In the genomic region with DNA sequence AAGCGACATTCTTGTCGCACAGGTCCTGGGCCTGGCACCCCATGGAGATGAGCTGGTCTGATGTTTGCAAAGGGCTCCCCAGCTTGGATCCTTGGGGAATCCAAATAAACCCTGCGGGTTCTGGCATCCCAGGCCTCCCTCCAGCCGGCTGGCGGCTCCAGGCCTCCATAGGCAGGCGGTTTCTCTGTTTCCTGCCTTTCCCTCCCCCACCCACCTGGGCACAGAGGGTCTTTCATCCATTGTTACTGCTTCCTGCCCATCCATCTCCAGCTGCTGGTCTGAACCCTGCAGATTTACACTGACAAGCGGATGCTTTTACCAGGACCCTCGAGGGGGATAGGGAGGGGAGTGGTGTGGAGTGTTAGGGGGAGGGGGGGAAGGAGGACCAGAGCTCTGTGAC, we compare ENCODE assay signal across 12 cellular contexts. TPM values are rescaled to one million over a fixed set of nuclear protein-coding genes. Genes with fewer than 3 reads are reported as not detected.
DNase-seq lines count a peak whose midpoint lies in the region; TF ChIP-seq lines count a peak whose summit lies in the region.
"Had no signal": no experiment of that assay in that cellular context is flagged by ENCODE, and none has a peak within 500 bp of the region (broad histone marks: within the 10 kb centered on the region; RNA-seq: fewer than 3 reads in every experiment).

No MANE protein-coding gene starts in this region.

- TF ChIP-seq CTCF in endodermal cell (conservative IDR thresholded peaks at IDR 0.05) (no peak), lower leg skin (IDR thresholded peaks at IDR 0.05) (no peak)

- no peaks in the 10 kb centered on the region for H3K27me3 Mint-ChIP-seq in endodermal cell (ENCODE audit: insufficient read depth)

- no peak overlapping the region for H3K4me3 Mint-ChIP-seq in endodermal cell

- no peaks in the 10 kb centered on the region for H3K9me3 ChIP-seq in HUES48 (ENCODE audit: control insufficient read depth, insufficient read depth, low read length)
- H3K9me3 ChIP-seq in endodermal cell (ENCODE audit: control insufficient read depth, low read length): no peaks in the 10 kb centered on the region
- H3K9me3 ChIP-seq: body of pancreas, esophagus squamous epithelium, pancreas had no signal

- H3K9ac ChIP-seq in HUES48 (ENCODE audit: low read depth, low read length) (no peak overlapping the region), endodermal cell (ENCODE audit: extremely low read depth, low read length, poor library complexity, severe bottlenecking) (peak overlapping the region; percentile 9)

- no peaks in the 10 kb centered on the region for H3K9me3 Mint-ChIP-seq in endodermal cell

- H3K27ac ChIP-seq in HUES48 (ENCODE audit: low read depth, low read length) (peak overlapping the region; percentile 95), endodermal cell (ENCODE audit: low read depth, low read length) (peak overlapping the region; percentile 85)
- H3K27ac ChIP-seq: body of pancreas, esophagus squamous epithelium, pancreas had no signal

- no peaks in the 10 kb centered on the region for H3K27me3 ChIP-seq in HUES48 (ENCODE audit: control insufficient read depth, insufficient read depth, low read length)
- H3K27me3 ChIP-seq in endodermal cell (ENCODE audit: control insufficient read depth, insufficient read depth, low read length, poor library complexity, severe bottlenecking): no peaks in the 10 kb centered on the region
- H3K27me3 ChIP-seq: body of pancreas, esophagus squamous epithelium, pancreas had no signal

- H3K36me3 ChIP-seq in HUES48 (ENCODE audit: control insufficient read depth, insufficient read depth, low read length) (no peaks in the 10 kb centered on the region), endodermal cell (ENCODE audit: control insufficient read depth, insufficient read depth, low read length) (no peaks in the 10 kb centered on the region)
- H3K36me3 ChIP-seq: esophagus squamous epithelium, pancreas had no signal

- DNase-seq in NCI-H2227 treated with DMSO at 0.1 percent for 48 hours (lab: John Stamatoyannopoulos, UW) (peak; percentile 19), endodermal cell (peak; percentile 98), retina (peak; percentile 79), lower leg skin (ENCODE audit: low spot score in 2 of 2) (no peak), NCI-H526 (lab: John Stamatoyannopoulos, UW) (no peak)
- DNase-seq in NK-92 treated with Interleukin-12 subunit alpha and Interleukin-12 subunit beta, amount 100 ng/mL, for 24 hours (lab: John Stamatoyannopoulos, UW): no peak
- DNase-seq: activated T-cell treated with anti-CD3 and anti-CD28 coated beads for 4 hours; body of pancreas; esophagus squamous epithelium; pancreas; stimulated activated CD4-positive, alpha-beta T cell treated with anti-CD3 and anti-CD28 coated beads, Interleukin-4, amount 100 ng/mL, for 1 hour had no signal

- H3K4me3 ChIP-seq in HUES48 (ENCODE audit: low read depth, low read length): no peak overlapping the region
- no peak overlapping the region for H3K4me3 ChIP-seq in endodermal cell (ENCODE audit: low read length)
- no peak overlapping the region for H3K4me3 ChIP-seq in lower leg skin (ENCODE audit: low read depth, poor library complexity, severe bottlenecking)
- H3K4me3 ChIP-seq: body of pancreas, esophagus squamous epithelium, pancreas had no signal

- H3K36me3 Mint-ChIP-seq in endodermal cell (ENCODE audit: low read depth): no peaks in the 10 kb centered on the region

- peaks cover 37% of the 10 kb centered on the region for H3K4me1 ChIP-seq in HUES48 (ENCODE audit: control insufficient read depth, insufficient read depth, low read length)
- peaks cover 20% of the 10 kb centered on the region for H3K4me1 ChIP-seq in endodermal cell (ENCODE audit: control insufficient read depth, insufficient read depth, low read length)

- peaks cover 50% of the 10 kb centered on the region for H3K4me1 Mint-ChIP-seq in endodermal cell

- H3K27ac Mint-ChIP-seq in endodermal cell: peak overlapping the region; percentile 93

- intact Hi-C loops in lower leg skin (cut with DNase I; ENCODE audit: low total_unique reads): no loop called here

- no peak for TF ChIP-seq POLR2A in lower leg skin (IDR thresholded peaks at IDR 0.05)

- 0 to 2% methylated on average over 6 to 8 of the region's 8 CpGs for WGBS in endodermal cell (ENCODE audit: insufficient coverage in 1 of 2, insufficient read length in 1 of 2), 2 experiments
- WGBS in lower leg skin, 2 donors: 76 to 78% methylated on average over 8 of the region's 8 CpGs

RNA-seq across cellular contexts. Expression of gene ID3, which starts 39.1 kb away (rescaled TPM):
- total RNA-seq in endodermal cell (100 to 1,000 TPM; 281 to 338 TPM), lower leg skin (100 to 1,000 TPM in 3 of 4 donors, 10 to 100 TPM in 1; 81.2 to 209 (median 122) TPM)
- polyA plus RNA-seq in endodermal cell (2013, experiment 1 of 2): 319 TPM
- polyA plus RNA-seq in endodermal cell (2013, experiment 2 of 2): 289 TPM

Comparison
In these comparisons a context has a peak if more than half of its experiments do, and no peak if none do; other contexts are left out.
1. DNase-seq: peak in NCI-H2227 treated with DMSO at 0.1 percent for 48 hours (single experiment), endodermal cell (single experiment) and retina (single experiment); none in lower leg skin (0 of 2), NCI-H526 (0 of 2) and NK-92 treated with Interleukin-12 subunit alpha and Interleukin-12 subunit beta, amount 100 ng/mL, for 24 hours (single experiment).